1 cellular context compared by ENCODE assay signal in genomic region chr6:41518118-41518517, GRCh38.
TF ChIP-seq lines count a peak whose summit lies in the region.

No MANE protein-coding gene starts in this region.

TF ChIP-seq in GM23338, 12 proteins besides CTCF, POLR2A, EP300 and RAD21 (continued from another document):
- no peak for TF ChIP-seq REST (IDR thresholded peaks at IDR 0.05; ENCODE audit: unreplicated experiment)
